In genomic region chr19:53849237-53849676, GRCh38 we compare ENCODE assay signal across 14 cellular contexts. TPM values are rescaled to one million over a fixed set of nuclear protein-coding genes. Genes with fewer than 3 reads are reported as not detected.
DNase-seq lines count a peak whose midpoint lies in the region; ATAC-seq and TF ChIP-seq lines count a peak whose summit lies in the region.
"Had no signal": no experiment of that assay in that cellular context is flagged by ENCODE, and none has a peak within 500 bp of the region (broad histone marks: within the 10 kb centered on the region; RNA-seq: fewer than 3 reads in every experiment).

No MANE protein-coding gene starts in this region.

- H3K4me3 ChIP-seq in AG10803 (ENCODE audit: low read length) = peak overlapping the region; percentile 17
- no peak overlapping the region for H3K4me3 ChIP-seq in duodenal mucosa (ENCODE audit: low read depth in 1 of 2, low read length in 2 of 2)

- no peak for TF ChIP-seq CTCF in AG10803 (conservative IDR thresholded peaks at IDR 0.05; ENCODE audit: low read length)

- CTCF ChIA-PET in activated naive CD4-positive, alpha-beta T cell treated with anti-CD3 and anti-CD28 coated beads, Interleukin-2, amount 10 ng/mL, durations not matched to agents 7 days and 5 days (lab: Charles Lee) = interaction anchor here (2.0 kb wide), 1 partner anchor 176 kb away, joined by 5 read pairs; no protein-coding TSS in a partner anchor

- no peaks in the 10 kb centered on the region for H3K36me3 ChIP-seq in duodenal mucosa (ENCODE audit: control insufficient read depth in 1 of 2, insufficient read depth in 2 of 2, low read length in 2 of 2)

- no peak overlapping the region for H3K4me3 Mint-ChIP-seq in activated naive CD4-positive, alpha-beta T cell treated with anti-CD3 and anti-CD28 coated beads, Interleukin-2, amount 10 ng/mL, durations not matched to agents 7 days and 5 days
- H3K4me3 Mint-ChIP-seq: activated CD4-positive, alpha-beta T cell treated with anti-CD3 and anti-CD28 coated beads for 36 hours; neural crest cell had no signal

- peaks cover 20% of the 10 kb centered on the region for H3K4me1 Mint-ChIP-seq in activated naive CD4-positive, alpha-beta T cell treated with anti-CD3 and anti-CD28 coated beads, Interleukin-2, amount 10 ng/mL, durations not matched to agents 7 days and 5 days

- H3K36me3 Mint-ChIP-seq in activated naive CD4-positive, alpha-beta T cell treated with anti-CD3 and anti-CD28 coated beads, Interleukin-2, amount 10 ng/mL, durations not matched to agents 7 days and 5 days = no peaks in the 10 kb centered on the region

- H3K9me3 Mint-ChIP-seq in activated naive CD4-positive, alpha-beta T cell treated with anti-CD3 and anti-CD28 coated beads, Interleukin-2, amount 10 ng/mL, durations not matched to agents 7 days and 5 days = no peaks in the 10 kb centered on the region
- H3K9me3 Mint-ChIP-seq: activated T-helper 2 cell treated with anti-CD3 and anti-CD28 coated beads, Interferon-gamma antibody, Interleukin-2, Interleukin-4, amounts not matched to agents 10 μg/mL and 5 μg/mL and 100 μg/mL, durations not matched to agents 14 hours and 24 hours and 36 hours; neural crest cell had no signal

- H3K27ac ChIP-seq in duodenal mucosa (ENCODE audit: low read depth, low read length) (peak overlapping the region; percentile 10), caudate nucleus (ENCODE audit: low read depth, low read length) (no peak overlapping the region)
- H3K27ac ChIP-seq: C4-2B had no signal

- no peak overlapping the region for H3K27ac Mint-ChIP-seq in activated naive CD4-positive, alpha-beta T cell treated with anti-CD3 and anti-CD28 coated beads, Interleukin-2, amount 10 ng/mL, durations not matched to agents 7 days and 5 days
- H3K27ac Mint-ChIP-seq: activated CD4-positive, alpha-beta T cell treated with anti-CD3 and anti-CD28 coated beads for 36 hours; activated T-helper 2 cell treated with anti-CD3 and anti-CD28 coated beads, Interferon-gamma antibody, Interleukin-2, Interleukin-4, amounts not matched to agents 10 μg/mL and 5 μg/mL and 100 μg/mL, durations not matched to agents 14 hours and 24 hours and 36 hours had no signal

- ATAC-seq in left colon (no peak), HG02870 (IDR thresholded peaks at IDR 0.05; ENCODE audit: unreplicated experiment) (no peak)
- ATAC-seq: activated CD4-positive, alpha-beta T cell treated with anti-CD3 and anti-CD28 coated beads for 36 hours had no signal

- intact Hi-C loops in left colon (cut with DNase I, micrococcal nuclease) = no loop called here

- peaks cover 31% of the 10 kb centered on the region for H3K27me3 Mint-ChIP-seq in activated naive CD4-positive, alpha-beta T cell treated with anti-CD3 and anti-CD28 coated beads, Interleukin-2, amount 10 ng/mL, durations not matched to agents 7 days and 5 days

- H3K4me1 ChIP-seq in duodenal mucosa (ENCODE audit: control insufficient read depth in 1 of 2, insufficient read depth in 2 of 2, low read length in 2 of 2) = no peaks in the 10 kb centered on the region

- no peak overlapping the region for H3K9ac ChIP-seq in duodenal mucosa (ENCODE audit: low read depth in 1 of 2, low read length in 2 of 2)

- no peaks in the 10 kb centered on the region for H3K9me3 ChIP-seq in duodenal mucosa (ENCODE audit: control insufficient read depth in 1 of 2, low read length in 2 of 2)

- DNase-seq in AG10803 (ENCODE audit: low read depth) (peak; percentile 92), Kasumi-1 (lab: John Stamatoyannopoulos, UW) (peak; percentile 57 to 69), lung microvascular endothelial cell (ENCODE audit: low read depth in 2 of 2) (peak; percentile 80 to 94), left colon (no peak), caudate nucleus (lab: John Stamatoyannopoulos, UW) (no peak)
- no peak for DNase-seq in activated naive CD4-positive, alpha-beta T cell treated with anti-CD3 and anti-CD28 coated beads, Interleukin-2, amount 10 ng/mL, durations not matched to agents 7 days and 5 days
- DNase-seq: activated CD4-positive, alpha-beta T cell treated with anti-CD3 and anti-CD28 coated beads for 36 hours; NCI-H187; stimulated activated CD4-positive, alpha-beta T cell treated with anti-CD3 and anti-CD28 coated beads, Interleukin-4, amount 100 ng/mL, for 24 hours had no signal

- H3K27me3 ChIP-seq in duodenal mucosa (ENCODE audit: control insufficient read depth in 1 of 2, insufficient read depth in 2 of 2, low read length in 2 of 2) = no peaks in the 10 kb centered on the region

RNA-seq across cellular contexts. Expression of gene MYADM, which starts 18.4 kb away (rescaled TPM):
- total RNA-seq in lung microvascular endothelial cell = 4.8 and 8.3 TPM in 2 replicates
- 10 to 100 TPM; 55.6 to 78.4 TPM for total RNA-seq in left colon

RNA-seq across cellular contexts. Expression of gene NLRP12, which starts 25.1 kb away (rescaled TPM):
- total RNA-seq in lung microvascular endothelial cell = 0.40 and 0.44 TPM in 2 replicates
- under 1 TPM; 0.09 to 0.22 TPM for total RNA-seq in left colon
- total RNA-seq: activated CD4-positive, alpha-beta T cell treated with anti-CD3 and anti-CD28 coated beads for 36 hours; activated T-helper 2 cell treated with anti-CD3 and anti-CD28 coated beads, Interferon-gamma antibody, Interleukin-2, Interleukin-4, amounts not matched to agents 10 μg/mL and 5 μg/mL and 100 μg/mL, durations not matched to agents 14 hours and 24 hours and 36 hours; neural crest cell had no signal

RNA-seq across cellular contexts. Expression of gene PRKCG, which starts 32.7 kb away (rescaled TPM):
- total RNA-seq in lung microvascular endothelial cell (not detected in 2 replicates), left colon (under 1 TPM in 1 of 2 donors, not detected in 1; 0.22 TPM)
- total RNA-seq: activated T-helper 2 cell treated with anti-CD3 and anti-CD28 coated beads, Interferon-gamma antibody, Interleukin-2, Interleukin-4, amounts not matched to agents 10 μg/mL and 5 μg/mL and 100 μg/mL, durations not matched to agents 14 hours and 24 hours and 36 hours had no signal

RNA-seq across cellular contexts. Expression of gene CACNG7, which starts 59.8 kb away (rescaled TPM):
- total RNA-seq in lung microvascular endothelial cell (under 0.01 TPM in 1 of 2 replicates, not detected in the other), left colon (not detected)
- total RNA-seq: activated CD4-positive, alpha-beta T cell treated with anti-CD3 and anti-CD28 coated beads for 36 hours; activated T-helper 2 cell treated with anti-CD3 and anti-CD28 coated beads, Interferon-gamma antibody, Interleukin-2, Interleukin-4, amounts not matched to agents 10 μg/mL and 5 μg/mL and 100 μg/mL, durations not matched to agents 14 hours and 24 hours and 36 hours had no signal

Comparison
In these comparisons a context has a peak if more than half of its experiments do, and no peak if none do; other contexts are left out.
1. DNase-seq: peak in AG10803 (single experiment), Kasumi-1 (2 of 2) and lung microvascular endothelial cell (2 of 2); none in left colon (0 of 2), caudate nucleus (0 of 61) and activated naive CD4-positive, alpha-beta T cell treated with anti-CD3 and anti-CD28 coated beads, Interleukin-2, amount 10 ng/mL, durations not matched to agents 7 days and 5 days (single experiment).